In the genomic region with DNA sequence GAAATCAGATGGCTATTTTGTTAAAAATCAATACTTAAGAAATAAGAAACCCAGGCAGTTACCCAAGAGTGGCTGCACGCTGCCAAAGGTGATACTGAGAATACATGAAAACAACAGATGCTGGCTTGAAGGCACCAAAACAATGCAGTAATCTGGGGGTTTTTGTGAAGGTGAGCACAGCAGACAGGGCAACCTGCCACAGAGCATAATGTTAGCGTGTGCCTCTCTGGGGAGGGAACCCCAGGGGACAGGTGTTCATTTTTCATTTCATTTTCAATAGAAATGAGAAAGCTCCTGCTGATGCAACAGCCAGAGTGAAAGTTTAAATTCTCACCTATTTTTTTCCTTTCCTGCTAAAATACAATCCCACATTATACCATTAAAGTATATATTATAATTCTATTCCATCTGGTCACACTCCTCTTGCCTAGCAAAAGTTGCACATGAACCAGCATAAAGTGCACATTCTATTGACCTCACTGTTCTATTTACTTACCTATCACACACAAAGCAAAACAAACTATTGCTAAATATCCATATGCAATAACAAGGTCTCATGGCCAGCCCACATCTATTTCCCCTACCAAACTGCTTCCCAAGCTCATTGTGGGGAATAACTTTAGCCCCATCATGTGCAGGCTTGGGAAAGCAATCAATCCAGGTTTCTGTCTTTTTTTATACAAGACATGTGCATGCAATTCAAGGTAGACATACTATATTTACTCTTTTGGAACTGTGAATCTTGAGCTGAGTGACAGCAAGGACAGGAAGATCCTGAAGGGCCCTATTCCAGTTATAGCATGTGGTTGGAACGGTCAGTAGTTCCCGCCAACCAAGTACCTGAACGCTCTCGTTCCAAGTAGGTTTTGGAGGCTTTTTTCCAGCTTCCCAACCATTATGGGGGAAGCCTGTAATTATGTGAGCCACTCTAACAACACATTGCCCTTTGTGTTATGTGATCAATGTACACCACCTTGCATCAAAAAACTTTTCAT, we compare ENCODE assay signal across 1 cellular context.
TF ChIP-seq lines count a peak whose summit lies in the region.

No MANE protein-coding gene starts in this region.

TF ChIP-seq in liver, 16 proteins besides CTCF, POLR2A, EP300 and RAD21 (continued from another document):
- TF ChIP-seq, protein P1, sequence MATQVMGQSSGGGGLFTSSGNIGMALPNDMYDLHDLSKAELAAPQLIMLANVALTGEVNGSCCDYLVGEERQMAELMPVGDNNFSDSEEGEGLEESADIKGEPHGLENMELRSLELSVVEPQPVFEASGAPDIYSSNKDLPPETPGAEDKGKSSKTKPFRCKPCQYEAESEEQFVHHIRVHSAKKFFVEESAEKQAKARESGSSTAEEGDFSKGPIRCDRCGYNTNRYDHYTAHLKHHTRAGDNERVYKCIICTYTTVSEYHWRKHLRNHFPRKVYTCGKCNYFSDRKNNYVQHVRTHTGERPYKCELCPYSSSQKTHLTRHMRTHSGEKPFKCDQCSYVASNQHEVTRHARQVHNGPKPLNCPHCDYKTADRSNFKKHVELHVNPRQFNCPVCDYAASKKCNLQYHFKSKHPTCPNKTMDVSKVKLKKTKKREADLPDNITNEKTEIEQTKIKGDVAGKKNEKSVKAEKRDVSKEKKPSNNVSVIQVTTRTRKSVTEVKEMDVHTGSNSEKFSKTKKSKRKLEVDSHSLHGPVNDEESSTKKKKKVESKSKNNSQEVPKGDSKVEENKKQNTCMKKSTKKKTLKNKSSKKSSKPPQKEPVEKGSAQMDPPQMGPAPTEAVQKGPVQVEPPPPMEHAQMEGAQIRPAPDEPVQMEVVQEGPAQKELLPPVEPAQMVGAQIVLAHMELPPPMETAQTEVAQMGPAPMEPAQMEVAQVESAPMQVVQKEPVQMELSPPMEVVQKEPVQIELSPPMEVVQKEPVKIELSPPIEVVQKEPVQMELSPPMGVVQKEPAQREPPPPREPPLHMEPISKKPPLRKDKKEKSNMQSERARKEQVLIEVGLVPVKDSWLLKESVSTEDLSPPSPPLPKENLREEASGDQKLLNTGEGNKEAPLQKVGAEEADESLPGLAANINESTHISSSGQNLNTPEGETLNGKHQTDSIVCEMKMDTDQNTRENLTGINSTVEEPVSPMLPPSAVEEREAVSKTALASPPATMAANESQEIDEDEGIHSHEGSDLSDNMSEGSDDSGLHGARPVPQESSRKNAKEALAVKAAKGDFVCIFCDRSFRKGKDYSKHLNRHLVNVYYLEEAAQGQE (IDR thresholded peaks at IDR 0.05): peak; percentile 66
- peak; percentile 87 to 89 for TF ChIP-seq RXRA (IDR thresholded peaks at IDR 0.05)
- peak; percentile 31 to 58 for TF ChIP-seq JUND (IDR thresholded peaks at IDR 0.05)
- TF ChIP-seq HNF4G (IDR thresholded peaks at IDR 0.05): no peak
- TF ChIP-seq, protein P2, sequence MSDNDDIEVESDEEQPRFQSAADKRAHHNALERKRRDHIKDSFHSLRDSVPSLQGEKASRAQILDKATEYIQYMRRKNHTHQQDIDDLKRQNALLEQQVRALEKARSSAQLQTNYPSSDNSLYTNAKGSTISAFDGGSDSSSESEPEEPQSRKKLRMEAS (IDR thresholded peaks at IDR 0.05): peak; percentile 91
- TF ChIP-seq, protein P3, sequence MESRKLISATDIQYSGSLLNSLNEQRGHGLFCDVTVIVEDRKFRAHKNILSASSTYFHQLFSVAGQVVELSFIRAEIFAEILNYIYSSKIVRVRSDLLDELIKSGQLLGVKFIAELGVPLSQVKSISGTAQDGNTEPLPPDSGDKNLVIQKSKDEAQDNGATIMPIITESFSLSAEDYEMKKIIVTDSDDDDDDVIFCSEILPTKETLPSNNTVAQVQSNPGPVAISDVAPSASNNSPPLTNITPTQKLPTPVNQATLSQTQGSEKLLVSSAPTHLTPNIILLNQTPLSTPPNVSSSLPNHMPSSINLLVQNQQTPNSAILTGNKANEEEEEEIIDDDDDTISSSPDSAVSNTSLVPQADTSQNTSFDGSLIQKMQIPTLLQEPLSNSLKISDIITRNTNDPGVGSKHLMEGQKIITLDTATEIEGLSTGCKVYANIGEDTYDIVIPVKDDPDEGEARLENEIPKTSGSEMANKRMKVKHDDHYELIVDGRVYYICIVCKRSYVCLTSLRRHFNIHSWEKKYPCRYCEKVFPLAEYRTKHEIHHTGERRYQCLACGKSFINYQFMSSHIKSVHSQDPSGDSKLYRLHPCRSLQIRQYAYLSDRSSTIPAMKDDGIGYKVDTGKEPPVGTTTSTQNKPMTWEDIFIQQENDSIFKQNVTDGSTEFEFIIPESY (IDR thresholded peaks at IDR 0.05): peak; percentile 50
- peak in 1 of 2 donors; percentile 72 for TF ChIP-seq EGR1 (IDR thresholded peaks at IDR 0.05; ENCODE audit: low read depth in 2 of 2)
- TF ChIP-seq NR2F2 (IDR thresholded peaks at IDR 0.05): peak; percentile 13
- peak; percentile 42 for TF ChIP-seq YY1 (IDR thresholded peaks at IDR 0.05)
